ENCODE assay signal across 16 cellular contexts in genomic region chr1:58942759-58943191, GRCh38.
DNase-seq lines count a peak whose midpoint lies in the region; ATAC-seq, FAIRE-seq and TF ChIP-seq lines count a peak whose summit lies in the region.
"Had no signal": no experiment of that assay in that cellular context is flagged by ENCODE, and none has a peak within 500 bp of the region (broad histone marks: within the 10 kb centered on the region; RNA-seq: fewer than 3 reads in every experiment).

No MANE protein-coding gene starts in this region.

- no peak overlapping the region for H3K4me3 ChIP-seq in Jurkat, Clone E6-1 (ENCODE audit: low read length)
- H3K4me3 ChIP-seq in bronchial epithelial cell (ENCODE audit: low read depth, low read length) (no peak overlapping the region), left ventricle myocardium inferior (no peak overlapping the region), endodermal cell (ENCODE audit: low read length) (no peak overlapping the region)
- H3K4me3 ChIP-seq: SJCRH30 had no signal

- ATAC-seq in naive thymus-derived CD8-positive, alpha-beta T cell = peak; percentile 50 to 55

- peak; percentile 73 for FAIRE-seq in bronchial epithelial cell (lab: Jason Lieb, UNC)
- FAIRE-seq: astrocyte had no signal

- H3K27me3 Mint-ChIP-seq in naive thymus-derived CD8-positive, alpha-beta T cell = no peaks in the 10 kb centered on the region
- peaks cover 8% of the 10 kb centered on the region for H3K27me3 Mint-ChIP-seq in endodermal cell (ENCODE audit: insufficient read depth)

- WGBS in endodermal cell (ENCODE audit: insufficient coverage in 1 of 2, insufficient read length in 1 of 2), 2 experiments = 84 to 100% methylated on average over 1 to 5 of the region's 5 CpGs

- H3K27ac ChIP-seq in C4-2B (peak overlapping the region; percentile 77; the same call in 1 of the 2 replicates), left ventricle myocardium inferior (replicated peaks) (no peak overlapping the region), endodermal cell (ENCODE audit: low read depth, low read length) (no peak overlapping the region)
- H3K27ac ChIP-seq: SJCRH30 had no signal

- peak overlapping the region; percentile 63 to 86 (median 78) for H3K4me3 Mint-ChIP-seq in naive thymus-derived CD8-positive, alpha-beta T cell
- no peak overlapping the region for H3K4me3 Mint-ChIP-seq in endodermal cell

- DNase-seq in Jurkat, Clone E6-1 (ENCODE audit: low read depth, low spot score) = peak; percentile 66
- peak; percentile 46 for DNase-seq in bronchial epithelial cell (ENCODE audit: low read depth)
- DNase-seq in naive thymus-derived CD8-positive, alpha-beta T cell = peak in 4 of 10 donors; percentile 21 to 60 (median 41)
- DNase-seq in left ventricle myocardium inferior = no peak
- no peak for DNase-seq in GM13977 (ENCODE audit: low spot score)
- DNase-seq in NCI-H1694 treated with DMSO at 0.1 percent for 48 hours (lab: John Stamatoyannopoulos, UW) = no peak
- DNase-seq in endodermal cell = no peak
- DNase-seq: foreskin melanocyte; H7; Karpas-422; NCI-H187 treated with DMSO at 0.1 percent for 48 hours; retina; SJCRH30; stimulated activated naive CD4-positive, alpha-beta T cell treated with Interleukin-2 at 50 U/mL for 16 hours had no signal

- in situ Hi-C loops in GM13977 (cut with MboI; ENCODE audit: low pct_unique_long_range_greater_than_20kb, low sequenced_read_pairs, unreplicated experiment) = no loop called here

- no peak for TF ChIP-seq CTCF in C4-2B (conservative IDR thresholded peaks at IDR 0.05)
- TF ChIP-seq CTCF in bronchial epithelial cell (IDR thresholded peaks at IDR 0.05; ENCODE audit: insufficient read depth, low read length, severe bottlenecking) = no peak
- TF ChIP-seq CTCF in left ventricle myocardium inferior (IDR thresholded peaks at IDR 0.05; ENCODE audit: borderline replicate concordance) = no peak
- no peak for TF ChIP-seq CTCF in GM13977 (IDR thresholded peaks at IDR 0.05; ENCODE audit: extremely low read depth, insufficient read depth, missing control alignments)
- no peak for TF ChIP-seq CTCF in endodermal cell (conservative IDR thresholded peaks at IDR 0.05)

- no peaks in the 10 kb centered on the region for H3K27me3 ChIP-seq in bronchial epithelial cell (ENCODE audit: control insufficient read depth, insufficient read depth, low read length)
- H3K27me3 ChIP-seq in left ventricle myocardium inferior (ENCODE audit: low read depth) = no peaks in the 10 kb centered on the region
- no peaks in the 10 kb centered on the region for H3K27me3 ChIP-seq in endodermal cell (ENCODE audit: control insufficient read depth, insufficient read depth, low read length, poor library complexity, severe bottlenecking)
- H3K27me3 ChIP-seq: SJCRH30 had no signal

- H3K36me3 ChIP-seq in bronchial epithelial cell (ENCODE audit: control insufficient read depth, insufficient read depth, low read length) (no peaks in the 10 kb centered on the region), left ventricle myocardium inferior (no peaks in the 10 kb centered on the region), endodermal cell (ENCODE audit: control insufficient read depth, insufficient read depth, low read length) (no peaks in the 10 kb centered on the region)
- H3K36me3 ChIP-seq: SJCRH30 had no signal

- H3K4me1 Mint-ChIP-seq in naive thymus-derived CD8-positive, alpha-beta T cell = peaks cover 59 to 79% (median 76%) of the 10 kb centered on the region in 4 donors
- H3K4me1 Mint-ChIP-seq in endodermal cell = peaks cover 5% of the 10 kb centered on the region

- no peak overlapping the region for H3K9ac ChIP-seq in endodermal cell (ENCODE audit: extremely low read depth, low read length, poor library complexity, severe bottlenecking)

- POLR2A ChIA-PET in naive thymus-derived CD8-positive, alpha-beta T cell (lab: Charles Lee) = interaction anchor here (0.6 to 2.5 kb wide), 10 partner anchors 8 to 161 kb away, joined by 3 to 13 read pairs (median 5); partner anchors contain the start of gene JUN

- peak overlapping the region; percentile 41 to 89 (median 80) for H3K27ac Mint-ChIP-seq in naive thymus-derived CD8-positive, alpha-beta T cell
- H3K27ac Mint-ChIP-seq in endodermal cell = no peak overlapping the region

- no peaks in the 10 kb centered on the region for H3K9me3 Mint-ChIP-seq in naive thymus-derived CD8-positive, alpha-beta T cell
- H3K9me3 Mint-ChIP-seq in endodermal cell = no peaks in the 10 kb centered on the region

- H3K9me3 ChIP-seq in left ventricle myocardium inferior (replicated peaks) (peaks cover 4% of the 10 kb centered on the region), endodermal cell (ENCODE audit: control insufficient read depth, low read length) (no peaks in the 10 kb centered on the region)

- H3K36me3 Mint-ChIP-seq in naive thymus-derived CD8-positive, alpha-beta T cell = no peaks in the 10 kb centered on the region
- no peaks in the 10 kb centered on the region for H3K36me3 Mint-ChIP-seq in endodermal cell (ENCODE audit: low read depth)

- H3K4me1 ChIP-seq in left ventricle myocardium inferior = no peaks in the 10 kb centered on the region
- H3K4me1 ChIP-seq in endodermal cell (ENCODE audit: control insufficient read depth, insufficient read depth, low read length) = no peaks in the 10 kb centered on the region
- H3K4me1 ChIP-seq: SJCRH30 had no signal

- intact Hi-C loops in left ventricle myocardium inferior (cut with micrococcal nuclease) = no loop called here

Comparison
In these comparisons a context has a peak if more than half of its experiments do, and no peak if none do; other contexts are left out.
1. DNase-seq: peak in Jurkat, Clone E6-1 (single experiment) and bronchial epithelial cell (single experiment); none in left ventricle myocardium inferior (single experiment), GM13977 (single experiment), NCI-H1694 treated with DMSO at 0.1 percent for 48 hours (single experiment) and endodermal cell (single experiment).